Comparison of ENCODE assay signal across 19 cellular contexts in genomic region chr22:48359613-48359965, GRCh38.
"Had no signal": no experiment of that assay in that cellular context is flagged by ENCODE, and none has a peak within 500 bp of the region (broad histone marks: within the 10 kb centered on the region; RNA-seq: fewer than 3 reads in every experiment).

No MANE protein-coding gene starts in this region.

- H3K4me1 ChIP-seq: SJSA1 had no signal

- H3K9me3 ChIP-seq: MG63, SJSA1 had no signal

- DNase-seq: KBM-7, MG63, NCI-H1092, NCI-H1417 treated with DMSO at 0.1 percent for 48 hours, NCI-H146, NCI-H187, NCI-H2029, NCI-H2081 treated with DMSO at 0.1 percent for 48 hours, NCI-H226, NCI-H446, NCI-H510A, NCI-H524 treated with DMSO at 0.1 percent for 48 hours, NCI-H69, NCI-H774, Right ventricle myocardium superior, RPMI8226, SIG-M5 had no signal

- H3K36me3 ChIP-seq: MG63, SJSA1 had no signal

- H3K27ac ChIP-seq: SJSA1, SK-N-MC had no signal

- H3K4me3 ChIP-seq: MG63, SJSA1, SK-N-MC had no signal
